29 cellular contexts compared by ENCODE assay signal in the genomic region with DNA sequence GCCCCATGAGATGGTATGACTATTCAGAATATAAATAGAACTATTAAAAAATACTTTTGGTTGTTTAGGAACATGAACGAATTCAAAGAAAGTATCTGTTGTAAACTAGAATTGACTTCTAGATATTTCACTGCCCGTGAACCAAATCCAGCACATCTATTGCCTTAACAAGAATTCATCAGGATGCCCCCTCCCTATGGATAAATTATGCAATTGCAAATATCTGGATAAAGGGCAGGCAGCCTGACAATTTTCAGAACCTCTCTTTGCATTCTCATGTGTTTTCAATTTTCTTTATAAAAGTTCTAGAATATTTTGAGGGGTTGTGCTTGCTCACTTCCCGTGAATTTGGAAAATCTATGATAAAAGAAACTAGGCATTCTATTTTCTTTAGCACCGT.
"Had no signal": no experiment of that assay in that cellular context is flagged by ENCODE, and none has a peak within 500 bp of the region (broad histone marks: within the 10 kb centered on the region; RNA-seq: fewer than 3 reads in every experiment).

No MANE protein-coding gene starts in this region.

- H3K27me3 ChIP-seq: adrenal gland, brain microvascular endothelial cell, Peyer's patch, SJSA1 had no signal

- H3K36me3 ChIP-seq: adrenal gland, brain microvascular endothelial cell, Peyer's patch, SJSA1 had no signal

- H3K4me2 ChIP-seq: SK-N-SH had no signal

- DNase-seq: activated CD4-positive, alpha-beta T cell treated with anti-CD3 and anti-CD28 coated beads, Interleukin-2, amount 10 ng/mL, durations not matched to agents 24 days and 14 days; activated CD4-positive, alpha-beta T cell treated with anti-CD3 and anti-CD28 coated beads, Interleukin-2, amount 50 U/mL, for 4 hours; activated CD8-positive, alpha-beta T cell treated with anti-CD3 and anti-CD28 coated beads for 36 hours; activated gamma-delta T cell; activated naive CD4-positive, alpha-beta T cell treated with Interleukin-2 at 50 U/mL for 16 hours; activated naive CD8-positive, alpha-beta T cell treated with anti-CD3 and anti-CD28 coated beads, Interleukin-2, amount 10 ng/mL, durations not matched to agents 7 days and 5 days; activated T-cell treated with anti-CD3 and anti-CD28 coated beads, Interleukin-2, amount 50 U/mL, for 24 hours; adrenal gland; brain microvascular endothelial cell; central memory CD4-positive, alpha-beta T cell; Kasumi-1; KG1; MM.1S; MV-4-11; NCI-H1092; NCI-H1436 treated with DMSO at 0.1 percent for 48 hours; NCI-H1694 treated with DMSO at 0.1 percent for 48 hours; NCI-H2029; NCI-H2171; NCI-H510A; NCI-H526; NCI-H748 treated with DMSO at 0.1 percent for 48 hours; NK-92 treated with Interleukin-12 subunit alpha and Interleukin-12 subunit beta, amount 100 ng/mL, for 24 hours; PC-3; Peyer's patch; RPMI8226; SHP77 treated with DMSO at 0.1 percent for 48 hours; SK-N-SH had no signal

- H3K27ac ChIP-seq: adrenal gland, brain microvascular endothelial cell, Peyer's patch, SJSA1 had no signal

- ATAC-seq: activated CD8-positive, alpha-beta T cell treated with anti-CD3 and anti-CD28 coated beads for 36 hours; PC-3 had no signal

- H3K9ac ChIP-seq: SK-N-SH had no signal

- H3K4me1 ChIP-seq: adrenal gland, Peyer's patch, SJSA1 had no signal

- H3K9me3 ChIP-seq: adrenal gland, Peyer's patch, SK-N-SH had no signal

- H3K4me3 ChIP-seq: adrenal gland, Peyer's patch, SJSA1 had no signal
